In the genomic region with DNA sequence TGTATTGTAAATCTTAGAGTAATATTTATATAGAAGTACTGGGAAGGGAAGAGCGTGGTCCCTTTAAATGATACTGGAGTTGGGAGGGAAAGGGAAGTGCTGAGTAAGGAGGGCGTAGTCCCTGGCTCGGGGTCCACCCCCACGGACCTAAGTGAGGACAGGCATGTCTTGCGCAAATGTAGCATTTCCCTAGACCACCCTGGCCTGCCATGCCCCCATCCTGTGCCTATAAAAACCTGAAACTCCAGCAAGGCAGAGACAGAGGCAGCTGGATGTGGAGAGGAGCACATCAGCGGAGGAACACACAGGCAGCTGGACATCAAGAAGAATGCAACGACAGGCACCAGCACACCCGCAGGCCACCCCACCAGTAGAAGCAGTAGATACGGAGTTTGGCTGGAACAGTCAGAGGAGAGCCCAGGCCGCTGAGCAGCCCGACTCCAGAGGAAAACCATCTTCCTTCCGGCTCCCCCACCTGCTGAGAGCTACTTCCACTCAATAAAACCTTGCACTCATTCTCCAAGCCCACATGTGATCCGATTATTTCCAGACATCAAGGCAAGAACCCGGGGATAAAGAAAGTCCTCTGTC, we compare ENCODE assay signal across 22 cellular contexts.
"Had no signal": no experiment of that assay in that cellular context is flagged by ENCODE, and none has a peak within 500 bp of the region (broad histone marks: within the 10 kb centered on the region; RNA-seq: fewer than 3 reads in every experiment).

No MANE protein-coding gene starts in this region.

- DNase-seq: activated CD4-positive, alpha-beta T cell treated with anti-CD3 and anti-CD28 coated beads, Interleukin-2, amount 50 U/mL, for 1 hour; activated CD4-positive, CD25-positive, alpha-beta regulatory T cell treated with anti-CD3 and anti-CD28 coated beads, Interleukin-2, amount 50 U/mL, for 72 hours; activated CD8-positive, alpha-beta memory T cell treated with anti-CD3 and anti-CD28 coated beads for 24 hours; activated CD8-positive, alpha-beta memory T cell treated with anti-CD3 and anti-CD28 coated beads, Interleukin-2, amount 50 U/mL, for 48 hours; activated effector memory CD4-positive, alpha-beta T cell treated with anti-CD3 and anti-CD28 coated beads, Interleukin-2, amount 50 U/mL, for 16 hours; activated naive CD4-positive, alpha-beta T cell treated with anti-CD3 and anti-CD28 coated beads, Interleukin-2, amount 50 U/mL, for 16 hours; activated T-cell treated with anti-CD3 and anti-CD28 coated beads, Interleukin-2, amount 50 U/mL, for 48 hours; aorta; brain microvascular endothelial cell; central memory CD4-positive, alpha-beta T cell; dorsolateral prefrontal cortex; foreskin melanocyte; hypothalamus; islet precursor cell; stimulated activated naive CD4-positive, alpha-beta T cell treated with Interleukin-2 at 50 U/mL for 16 hours; uterus had no signal

- H3K27me3 ChIP-seq: brain microvascular endothelial cell, dorsolateral prefrontal cortex, tibial nerve had no signal

- H3K27ac ChIP-seq: brain microvascular endothelial cell, dorsolateral prefrontal cortex, parathyroid adenoma, tibial nerve, uterus had no signal

- H3K4me1 ChIP-seq: parathyroid adenoma, uterus had no signal

- ATAC-seq: left lobe of liver; natural killer cell treated with Interleukin-12 subunit alpha and Interleukin-12 subunit beta and Interleukin-15 and Interleukin-18, amount 100 ng/mL, for 72 hours had no signal

- H3K9me3 ChIP-seq: uterus had no signal

- FAIRE-seq: colon had no signal

- H3K36me3 ChIP-seq: brain microvascular endothelial cell, uterus had no signal

- H3K9ac ChIP-seq: parathyroid adenoma had no signal

- H3K4me3 ChIP-seq: dorsolateral prefrontal cortex, lung, tibial nerve, uterus had no signal
